ENCODE assay signal across 15 cellular contexts in the genomic region with DNA sequence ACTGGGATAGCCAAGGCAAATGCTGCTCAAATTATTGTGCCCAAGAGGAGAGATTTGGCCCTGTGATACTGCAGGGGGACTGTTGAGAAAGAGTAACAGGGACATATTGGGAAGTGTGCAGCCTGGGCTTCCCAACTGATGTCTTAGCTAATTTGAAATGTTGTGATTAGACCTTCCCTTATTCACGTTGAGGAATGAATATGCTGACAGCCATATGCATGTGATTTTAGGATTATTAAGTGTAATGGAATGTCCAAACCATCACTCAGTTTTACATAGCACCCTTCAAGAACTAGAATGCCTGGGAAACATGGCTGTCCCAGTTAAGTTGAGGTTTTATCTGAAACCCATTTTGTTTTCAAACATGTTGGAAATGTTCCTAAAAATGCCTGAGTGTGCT.
A peak's percentile ranks its signal among the peaks of the same experiment; 100 is the strongest.
DNase-seq lines count a peak whose midpoint lies in the region; ATAC-seq and TF ChIP-seq lines count a peak whose summit lies in the region.
"Had no signal": no experiment of that assay in that cellular context is flagged by ENCODE, and none has a peak within 500 bp of the region (broad histone marks: within the 10 kb centered on the region; RNA-seq: fewer than 3 reads in every experiment).

No MANE protein-coding gene starts in this region.

- no peaks in the 10 kb centered on the region for H3K9me3 Mint-ChIP-seq in WTC11
- H3K9me3 Mint-ChIP-seq: activated CD4-positive, alpha-beta memory T cell treated with anti-CD3 and anti-CD28 coated beads, Interleukin-2, amount 10 ng/mL, durations not matched to agents 7 days and 5 days; IgD-negative memory B cell had no signal

- H2AK5ac ChIP-seq in mesendoderm (ENCODE audit: low read length) = no peak overlapping the region

- in situ Hi-C loops in GM23248 (cut with MboI) = no loop called here

- H4K5ac ChIP-seq in mesendoderm (ENCODE audit: low read length) = no peak overlapping the region

- H3K36me3 Mint-ChIP-seq in WTC11 = no peaks in the 10 kb centered on the region

- H3K27me3 Mint-ChIP-seq in WTC11 (ENCODE audit: low read depth) = no peaks in the 10 kb centered on the region

- no peaks in the 10 kb centered on the region for H3K27me3 ChIP-seq in GM23248 (replicated peaks; ENCODE audit: insufficient read depth)
- H3K27me3 ChIP-seq in thoracic aorta (replicated peaks; ENCODE audit: insufficient read depth) = no peaks in the 10 kb centered on the region
- no peaks in the 10 kb centered on the region for H3K27me3 ChIP-seq in mesendoderm (ENCODE audit: insufficient read depth, low read length, poor library complexity)

- H3K9ac ChIP-seq in GM23248 = no peak overlapping the region
- no peak overlapping the region for H3K9ac ChIP-seq in mesendoderm (ENCODE audit: low read length)

- no peak overlapping the region for H4K8ac ChIP-seq in mesendoderm (ENCODE audit: low read depth, low read length)

- H2BK120ac ChIP-seq in mesendoderm (ENCODE audit: low read depth, low read length) = no peak overlapping the region

- H3K4me1 ChIP-seq in GM23248 (ENCODE audit: insufficient read depth) = peaks cover 26% of the 10 kb centered on the region
- H3K4me1 ChIP-seq in thoracic aorta (ENCODE audit: control insufficient read depth in 1 of 2, low read depth in 2 of 2) = peaks cover 45 to 91% of the 10 kb centered on the region in 2 donors
- H3K4me1 ChIP-seq in mesendoderm (ENCODE audit: control insufficient read depth, low read depth, low read length) = peaks cover 4% of the 10 kb centered on the region

- no peak overlapping the region for H2BK5ac ChIP-seq in mesendoderm (ENCODE audit: low read length)

- no peak for ATAC-seq in WTC11
- ATAC-seq in thoracic aorta (ENCODE audit: insufficient number of reproducible peaks, low FRiP score, low read depth) = no peak
- no peak for ATAC-seq in HG02973 (IDR thresholded peaks at IDR 0.05; ENCODE audit: unreplicated experiment)
- ATAC-seq: lower lobe of right lung had no signal

- peak overlapping the region; percentile 9; the same call in 1 of the 2 replicates for H3K4me3 ChIP-seq in GM23248
- H3K4me3 ChIP-seq in fibroblast of pulmonary artery (replicated peaks; ENCODE audit: low read depth, low read length) = no peak overlapping the region
- H3K4me3 ChIP-seq in thoracic aorta = no peak overlapping the region
- H3K4me3 ChIP-seq in mesendoderm (ENCODE audit: low read length) = no peak overlapping the region
- H3K4me3 ChIP-seq: lower lobe of right lung had no signal

- no peak overlapping the region for H3K23ac ChIP-seq in mesendoderm (ENCODE audit: low read length)

- H3K27ac Mint-ChIP-seq in WTC11 = peak overlapping the region; percentile 25; the same call in 1 of the 2 replicates
- H3K27ac Mint-ChIP-seq: activated CD4-positive, alpha-beta memory T cell treated with anti-CD3 and anti-CD28 coated beads, Interleukin-2, amount 10 ng/mL, durations not matched to agents 7 days and 5 days; IgD-negative memory B cell had no signal

- H3K27ac ChIP-seq in GM23248 = peak overlapping the region; percentile 82
- peak overlapping the region; percentile 57 to 79 for H3K27ac ChIP-seq in thoracic aorta
- H3K27ac ChIP-seq in mesendoderm (ENCODE audit: low read depth, low read length) = no peak overlapping the region
- H3K27ac ChIP-seq: lower lobe of right lung had no signal

- H3K4me2 ChIP-seq in GM23248 (ENCODE audit: unreplicated experiment) (peak overlapping the region; percentile 87), mesendoderm (ENCODE audit: low read length) (no peak overlapping the region)

- POLR2A ChIA-PET in WTC11 (lab: Charles Lee) = no interaction called here

- no peak overlapping the region for H2BK15ac ChIP-seq in mesendoderm (replicated peaks; ENCODE audit: low read depth)

- H3F3A ChIP-seq in GM23248 (ENCODE audit: insufficient read depth) = peaks cover 27% of the 10 kb centered on the region

- TF ChIP-seq CTCF in WTC11 (IDR thresholded peaks at IDR 0.05) = no peak
- TF ChIP-seq CTCF in fibroblast of pulmonary artery (IDR thresholded peaks at IDR 0.05; ENCODE audit: low read length, missing control alignments) = no peak
- no peak for TF ChIP-seq CTCF in thoracic aorta (IDR thresholded peaks at IDR 0.05)

- H3K4me1 Mint-ChIP-seq in WTC11 = peaks cover 43% of the 10 kb centered on the region
- H3K4me1 Mint-ChIP-seq: activated CD4-positive, alpha-beta memory T cell treated with anti-CD3 and anti-CD28 coated beads, Interleukin-2, amount 10 ng/mL, durations not matched to agents 7 days and 5 days had no signal

- no peaks in the 10 kb centered on the region for H4K20me1 ChIP-seq in GM23248 (ENCODE audit: insufficient read depth)

- H3K18ac ChIP-seq in mesendoderm (ENCODE audit: low read length) = no peak overlapping the region

- CTCF ChIA-PET in WTC11 (lab: Charles Lee) = no interaction called here

- H3K36me3 ChIP-seq in GM23248 (ENCODE audit: low read depth) (no peaks in the 10 kb centered on the region), thoracic aorta (no peaks in the 10 kb centered on the region), mesendoderm (ENCODE audit: control insufficient read depth, insufficient read depth, low read length) (no peaks in the 10 kb centered on the region)
- H3K36me3 ChIP-seq: lower lobe of right lung had no signal

- H3K4me3 Mint-ChIP-seq in WTC11 = no peak overlapping the region
- H3K4me3 Mint-ChIP-seq: activated CD4-positive, alpha-beta memory T cell treated with anti-CD3 and anti-CD28 coated beads, Interleukin-2, amount 10 ng/mL, durations not matched to agents 7 days and 5 days; IgD-negative memory B cell had no signal

- DNase-seq in GM23248 = peak; percentile 64
- no peak for DNase-seq in WTC11 (ENCODE audit: low spot score)
- peak; percentile 66 for DNase-seq in fibroblast of pulmonary artery (ENCODE audit: low read depth)
- DNase-seq in thoracic aorta (ENCODE audit: low spot score) = no peak
- DNase-seq in mesendoderm = no peak
- DNase-seq in Ammon's horn (ENCODE audit: low spot score) = no peak
- no peak for DNase-seq in activated CD4-positive, alpha-beta T cell treated with anti-CD3 and anti-CD28 coated beads, Interleukin-2, amount 50 U/mL, for 48 hours
- DNase-seq: activated CD4-positive, alpha-beta memory T cell treated with anti-CD3 and anti-CD28 coated beads, Interleukin-2, amount 10 ng/mL, durations not matched to agents 7 days and 5 days; activated effector memory CD4-positive, alpha-beta T cell treated with Interleukin-2 at 50 U/mL for 16 hours; central memory CD4-positive, alpha-beta T cell; lower lobe of right lung; NCI-H510A; T-helper 9 cell had no signal

- H3K56ac ChIP-seq in mesendoderm (ENCODE audit: low read length) = no peak overlapping the region

- no peaks in the 10 kb centered on the region for H3K9me2 ChIP-seq in GM23248 (ENCODE audit: insufficient read depth)

- H3K79me1 ChIP-seq in mesendoderm (ENCODE audit: low read length) = peaks cover 8% of the 10 kb centered on the region

- 0% methylated on average over 1 of the region's 1 CpG for WGBS in GM23248 (ENCODE audit: low coverage in 1 of 2, low lambda C conversion rate in 2 of 2, missing lambda C conversion rate in 2 of 2), 2 experiments
- WGBS in mesendoderm (ENCODE audit: extremely low coverage, insufficient coverage, low lambda C conversion rate) = no CpG with 5 or more reads among the region's 1 CpG

- H3K79me2 ChIP-seq in GM23248 (ENCODE audit: insufficient read depth) (no peaks in the 10 kb centered on the region), mesendoderm (ENCODE audit: control insufficient read depth, insufficient read depth, low read length) (peaks cover 2% of the 10 kb centered on the region)

- H3K9me3 ChIP-seq in GM23248 (ENCODE audit: low read depth) (no peaks in the 10 kb centered on the region), thoracic aorta (no peaks in the 10 kb centered on the region)
- H3K9me3 ChIP-seq: lower lobe of right lung had no signal

- no peak overlapping the region for H3K4ac ChIP-seq in mesendoderm (ENCODE audit: low read depth, low read length)

- peak overlapping the region; percentile 18; the same call in 1 of the 2 replicates for H2AFZ ChIP-seq in GM23248

TF ChIP-seq in WTC11, 78 proteins besides CTCF, POLR2A, EP300 and RAD21:
- no peak for TF ChIP-seq CREM (CRISPR knock-in tag; IDR thresholded peaks at IDR 0.05)
- TF ChIP-seq ZNF396 (CRISPR knock-in tag; IDR thresholded peaks at IDR 0.05; ENCODE audit: borderline replicate concordance) = no peak
- TF ChIP-seq, protein P1, sequence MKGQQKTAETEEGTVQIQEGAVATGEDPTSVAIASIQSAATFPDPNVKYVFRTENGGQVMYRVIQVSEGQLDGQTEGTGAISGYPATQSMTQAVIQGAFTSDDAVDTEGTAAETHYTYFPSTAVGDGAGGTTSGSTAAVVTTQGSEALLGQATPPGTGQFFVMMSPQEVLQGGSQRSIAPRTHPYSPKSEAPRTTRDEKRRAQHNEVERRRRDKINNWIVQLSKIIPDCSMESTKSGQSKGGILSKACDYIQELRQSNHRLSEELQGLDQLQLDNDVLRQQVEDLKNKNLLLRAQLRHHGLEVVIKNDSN (CRISPR knock-in tag; IDR thresholded peaks at IDR 0.05) = no peak
- TF ChIP-seq NR1H2 (CRISPR knock-in tag; IDR thresholded peaks at IDR 0.05) = no peak
- no peak for TF ChIP-seq JAZF1 (CRISPR knock-in tag; IDR thresholded peaks at IDR 0.05)
- no peak for TF ChIP-seq FOXK1 (CRISPR knock-in tag; IDR thresholded peaks at IDR 0.05)
- no peak for TF ChIP-seq ZNF671 (CRISPR knock-in tag; IDR thresholded peaks at IDR 0.05)
- no peak for TF ChIP-seq EMX1 (CRISPR knock-in tag; IDR thresholded peaks at IDR 0.05)
- TF ChIP-seq ATF1 (CRISPR knock-in tag; IDR thresholded peaks at IDR 0.05) = no peak
- no peak for TF ChIP-seq ZNF263 (CRISPR knock-in tag; IDR thresholded peaks at IDR 0.05; ENCODE audit: low read depth)
- TF ChIP-seq ZNF423 (CRISPR knock-in tag; IDR thresholded peaks at IDR 0.05) = no peak
- TF ChIP-seq ZNF317 (CRISPR knock-in tag; IDR thresholded peaks at IDR 0.05; ENCODE audit: borderline replicate concordance, low read depth) = no peak
- TF ChIP-seq ETV6 (CRISPR knock-in tag; IDR thresholded peaks at IDR 0.05) = no peak

Comparison
In these comparisons a context has a peak if more than half of its experiments do, and no peak if none do; other contexts are left out.
1. DNase-seq: peak in GM23248 (single experiment) and fibroblast of pulmonary artery (single experiment); none in WTC11 (single experiment), thoracic aorta (single experiment), mesendoderm (single experiment), Ammon's horn (single experiment) and activated CD4-positive, alpha-beta T cell treated with anti-CD3 and anti-CD28 coated beads, Interleukin-2, amount 50 U/mL, for 48 hours (0 of 2).